In the genomic region with DNA sequence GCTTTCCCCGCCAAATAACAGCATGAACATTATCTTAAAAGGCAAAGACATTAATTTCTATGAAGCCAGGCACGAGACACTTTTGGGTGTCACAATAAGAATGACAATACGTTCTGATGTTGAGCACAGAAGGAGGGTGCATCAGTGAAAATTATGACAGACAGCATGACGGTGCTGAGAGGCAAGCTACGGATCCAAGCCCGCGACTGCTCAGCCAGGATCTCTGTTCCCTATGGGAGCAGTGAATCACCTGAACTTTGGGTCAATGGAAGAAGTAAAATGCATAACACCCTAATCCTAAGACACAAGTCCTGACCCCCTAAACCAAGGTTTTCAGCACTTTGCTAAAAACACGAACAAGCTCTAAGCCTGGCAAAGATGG, we compare ENCODE assay signal across 9 cellular contexts. TPM values are rescaled to one million over a fixed set of nuclear protein-coding genes. Genes with fewer than 3 reads are reported as not detected.
DNase-seq lines count a peak whose midpoint lies in the region; ATAC-seq, FAIRE-seq and TF ChIP-seq lines count a peak whose summit lies in the region.
"Had no signal": no experiment of that assay in that cellular context is flagged by ENCODE, and none has a peak within 500 bp of the region (broad histone marks: within the 10 kb centered on the region; RNA-seq: fewer than 3 reads in every experiment).

No MANE protein-coding gene starts in this region.

- FAIRE-seq in keratinocyte (lab: Jason Lieb, UNC), result no peak

- peaks cover 49% of the 10 kb centered on the region for H3K36me3 Mint-ChIP-seq in activated CD4-positive, alpha-beta T cell treated with anti-CD3 and anti-CD28 coated beads, Interleukin-2, amount 10 ng/mL, durations not matched to agents 24 days and 14 days (ENCODE audit: low read depth)
- peaks cover 57% of the 10 kb centered on the region for H3K36me3 Mint-ChIP-seq in activated naive CD8-positive, alpha-beta T cell treated with anti-CD3 and anti-CD28 coated beads for 36 hours

- peak overlapping the region; percentile 93 for H3K4me2 ChIP-seq in keratinocyte (ENCODE audit: control insufficient read depth, extremely low read depth, insufficient read depth, low read depth, low read length)

- intact Hi-C loops in activated CD4-positive, alpha-beta T cell treated with anti-CD3 and anti-CD28 coated beads, Interleukin-2, amount 10 ng/mL, durations not matched to agents 24 days and 14 days (cut with micrococcal nuclease), result loop anchor here (1.0 to 10.0 kb wide), 6 partner anchors 69 to 1710 kb away; a partner anchor contains a TSS

- no peak for DNase-seq in activated CD4-positive, alpha-beta T cell treated with anti-CD3 and anti-CD28 coated beads, Interleukin-2, amount 10 ng/mL, durations not matched to agents 24 days and 14 days
- DNase-seq in activated CD4-positive, alpha-beta T cell treated with anti-CD3 and anti-CD28 coated beads, Interleukin-2, amount 50 U/mL, for 4 hours, result no peak
- no peak for DNase-seq in activated naive CD8-positive, alpha-beta T cell treated with anti-CD3 and anti-CD28 coated beads for 36 hours
- DNase-seq in keratinocyte (ENCODE audit: low read depth, low spot score), result no peak
- no peak for DNase-seq in suprapubic skin (ENCODE audit: low spot score in 2 of 2)
- DNase-seq in NAMALWA (ENCODE audit: low spot score), result no peak
- DNase-seq in NCI-H1436 treated with DMSO at 0.1 percent for 48 hours (lab: John Stamatoyannopoulos, UW), result no peak

- no peaks in the 10 kb centered on the region for H3K27me3 Mint-ChIP-seq in activated CD4-positive, alpha-beta T cell treated with anti-CD3 and anti-CD28 coated beads, Interleukin-2, amount 10 ng/mL, durations not matched to agents 24 days and 14 days
- H3K27me3 Mint-ChIP-seq in activated naive CD8-positive, alpha-beta T cell treated with anti-CD3 and anti-CD28 coated beads for 36 hours, result peaks cover 4% of the 10 kb centered on the region

- peak overlapping the region; percentile 98 for H3K27ac Mint-ChIP-seq in activated CD4-positive, alpha-beta T cell treated with anti-CD3 and anti-CD28 coated beads, Interleukin-2, amount 10 ng/mL, durations not matched to agents 24 days and 14 days
- peak overlapping the region; percentile 100 for H3K27ac Mint-ChIP-seq in activated naive CD8-positive, alpha-beta T cell treated with anti-CD3 and anti-CD28 coated beads for 36 hours

- no peak overlapping the region for H2AFZ ChIP-seq in keratinocyte (ENCODE audit: control insufficient read depth, low read length)

- no peaks in the 10 kb centered on the region for H3K9me1 ChIP-seq in keratinocyte (ENCODE audit: control insufficient read depth, extremely low read depth, insufficient read depth, low read length)

- no peak for TF ChIP-seq EP300 in suprapubic skin (IDR thresholded peaks at IDR 0.05)

- TF ChIP-seq POLR2A in suprapubic skin (IDR thresholded peaks at IDR 0.05), result no peak

- H4K20me1 ChIP-seq in keratinocyte (ENCODE audit: control insufficient read depth, extremely low read depth, insufficient read depth, low read length), result no peaks in the 10 kb centered on the region

- H3K9me3 Mint-ChIP-seq in activated CD4-positive, alpha-beta T cell treated with anti-CD3 and anti-CD28 coated beads, Interleukin-2, amount 10 ng/mL, durations not matched to agents 24 days and 14 days, result no peaks in the 10 kb centered on the region
- H3K9me3 Mint-ChIP-seq in activated naive CD8-positive, alpha-beta T cell treated with anti-CD3 and anti-CD28 coated beads for 36 hours, result peaks cover 2% of the 10 kb centered on the region

- peak overlapping the region; percentile 98 for H3K27ac ChIP-seq in keratinocyte (ENCODE audit: control insufficient read depth, insufficient read depth, low read length)
- peak overlapping the region; percentile 94 for H3K27ac ChIP-seq in suprapubic skin

- H3K4me3 Mint-ChIP-seq in activated CD4-positive, alpha-beta T cell treated with anti-CD3 and anti-CD28 coated beads, Interleukin-2, amount 10 ng/mL, durations not matched to agents 24 days and 14 days, result peak overlapping the region; percentile 99
- H3K4me3 Mint-ChIP-seq in activated naive CD8-positive, alpha-beta T cell treated with anti-CD3 and anti-CD28 coated beads for 36 hours, result peak overlapping the region; percentile 88

- TF ChIP-seq CTCF in keratinocyte (optimal IDR thresholded peaks at IDR 0.05 in 1 of 3, IDR thresholded peaks at IDR 0.05 in 1 of 3, conservative IDR thresholded peaks at IDR 0.05 in 1 of 3; ENCODE audit: extremely low read depth in 1 of 3, insufficient read depth in 2 of 3, low read length in 3 of 3), result no peak
- TF ChIP-seq CTCF in suprapubic skin (IDR thresholded peaks at IDR 0.05), result no peak

- WGBS in suprapubic skin, result 74% methylated on average over 8 of the region's 8 CpGs

- dilution Hi-C loops in keratinocyte (cut with MboI; ENCODE audit: extremely low pct_ligation_motif_present, low sequenced_read_pairs), result no loop called here

- H3K4me3 ChIP-seq in keratinocyte (ENCODE audit: control insufficient read depth in 2 of 3, extremely low read depth in 1 of 3, insufficient read depth in 2 of 3, low read depth in 1 of 3, low read length in 3 of 3) (peak overlapping the region; percentile 63 to 96 (median 84)), suprapubic skin (peak overlapping the region; percentile 91)

- H3K4me1 ChIP-seq in keratinocyte (ENCODE audit: control insufficient read depth, extremely low read depth, insufficient read depth, low read length) (peaks cover 24% of the 10 kb centered on the region), suprapubic skin (peaks cover 31% of the 10 kb centered on the region)

- peaks cover 9% of the 10 kb centered on the region for H3K79me2 ChIP-seq in keratinocyte (ENCODE audit: control insufficient read depth, insufficient read depth, low read length)

- H3K4me1 Mint-ChIP-seq in activated CD4-positive, alpha-beta T cell treated with anti-CD3 and anti-CD28 coated beads, Interleukin-2, amount 10 ng/mL, durations not matched to agents 24 days and 14 days, result peaks cover 53% of the 10 kb centered on the region
- H3K4me1 Mint-ChIP-seq in activated naive CD8-positive, alpha-beta T cell treated with anti-CD3 and anti-CD28 coated beads for 36 hours, result peaks cover 46% of the 10 kb centered on the region

- H3K27me3 ChIP-seq in keratinocyte (ENCODE audit: control insufficient read depth, extremely low read depth, insufficient read depth, low read length) (no peaks in the 10 kb centered on the region), suprapubic skin (no peaks in the 10 kb centered on the region)

- H3K9ac ChIP-seq in keratinocyte (ENCODE audit: control insufficient read depth, extremely low read depth, insufficient read depth, low read length), result peak overlapping the region; percentile 99

- H3K9me3 ChIP-seq in keratinocyte (ENCODE audit: control insufficient read depth, low read depth, low read length) (no peaks in the 10 kb centered on the region), suprapubic skin (no peaks in the 10 kb centered on the region)

- ATAC-seq in GM21367 (IDR thresholded peaks at IDR 0.05; ENCODE audit: unreplicated experiment), result no peak

- H3K36me3 ChIP-seq in keratinocyte (ENCODE audit: control insufficient read depth in 2 of 2, extremely low read depth in 1 of 2, insufficient read depth in 2 of 2, low read length in 2 of 2), result peaks cover 0 to 14% of the 10 kb centered on the region in 2 experiments
- H3K36me3 ChIP-seq in suprapubic skin, result peaks cover 3% of the 10 kb centered on the region

RNA-seq across cellular contexts. Expression of a gene that starts 1.4 kb away (rescaled TPM):
- 7.2 and 7.3 TPM in 2 replicates for total RNA-seq in activated CD4-positive, alpha-beta T cell treated with anti-CD3 and anti-CD28 coated beads, Interleukin-2, amount 10 ng/mL, durations not matched to agents 24 days and 14 days
- 1 to 10 TPM; 7.9 to 9.0 TPM for total RNA-seq in activated naive CD8-positive, alpha-beta T cell treated with anti-CD3 and anti-CD28 coated beads for 36 hours
- 5.4 to 6.5 TPM (median 5.8 TPM) in 3 replicates for polyA plus RNA-seq in keratinocyte
- polyA plus RNA-seq in keratinocyte (2011; ENCODE audit: low read depth), result 3.7 TPM
- polyA plus RNA-seq in keratinocyte (2011; cell fraction: cytosol; rRNA removed), result 4.5 and 5.2 TPM in 2 replicates
- 9.0 and 10.0 TPM in 2 replicates for polyA plus RNA-seq in keratinocyte (2011; cell fraction: nucleus; rRNA removed)
- polyA plus RNA-seq in keratinocyte (2012; ENCODE audit: low replicate concordance), result 5.0 and 5.9 TPM in 2 replicates
- 5.4 to 10.0 TPM (median 6.4 TPM) in 3 replicates for polyA minus RNA-seq in keratinocyte
- 9.2 TPM for polyA minus RNA-seq in keratinocyte (2011; cell fraction: cytosol; rRNA and poly(A)+ RNA removed)
- polyA minus RNA-seq in keratinocyte (2011; cell fraction: nucleus; rRNA and poly(A)+ RNA removed), result 5.4 and 7.1 TPM in 2 replicates
- total RNA-seq in suprapubic skin, result 10 to 100 TPM in 2 of 4 donors, 1 to 10 TPM in 2; 7.4 to 16.0 (median 10.6) TPM

RNA-seq across cellular contexts. Expression of a gene that starts 51.7 kb away (rescaled TPM):
- total RNA-seq in activated CD4-positive, alpha-beta T cell treated with anti-CD3 and anti-CD28 coated beads, Interleukin-2, amount 10 ng/mL, durations not matched to agents 24 days and 14 days, result not detected in 2 replicates
- total RNA-seq in activated naive CD8-positive, alpha-beta T cell treated with anti-CD3 and anti-CD28 coated beads for 36 hours, result not detected
- not detected in 3 replicates for polyA plus RNA-seq in keratinocyte
- polyA plus RNA-seq in keratinocyte (2011; ENCODE audit: low read depth), result not detected
- not detected in 2 replicates for polyA plus RNA-seq in keratinocyte (2011; cell fraction: cytosol; rRNA removed)
- polyA plus RNA-seq in keratinocyte (2011; cell fraction: nucleus; rRNA removed), result not detected in 2 replicates
- not detected in 2 replicates for polyA plus RNA-seq in keratinocyte (2012; ENCODE audit: low replicate concordance)
- not detected in 3 replicates for polyA minus RNA-seq in keratinocyte
- polyA minus RNA-seq in keratinocyte (2011; cell fraction: cytosol; rRNA and poly(A)+ RNA removed), result not detected
- not detected in 2 replicates for polyA minus RNA-seq in keratinocyte (2011; cell fraction: nucleus; rRNA and poly(A)+ RNA removed)
- total RNA-seq in suprapubic skin, result 1 to 10 TPM in 1 of 4 donors, under 1 TPM in 1, not detected in 2; 0.30 to 1.4 TPM
- total RNA-seq: LHCN-M2 had no signal
